Comparison of ENCODE assay signal across 7 cellular contexts in the genomic region with DNA sequence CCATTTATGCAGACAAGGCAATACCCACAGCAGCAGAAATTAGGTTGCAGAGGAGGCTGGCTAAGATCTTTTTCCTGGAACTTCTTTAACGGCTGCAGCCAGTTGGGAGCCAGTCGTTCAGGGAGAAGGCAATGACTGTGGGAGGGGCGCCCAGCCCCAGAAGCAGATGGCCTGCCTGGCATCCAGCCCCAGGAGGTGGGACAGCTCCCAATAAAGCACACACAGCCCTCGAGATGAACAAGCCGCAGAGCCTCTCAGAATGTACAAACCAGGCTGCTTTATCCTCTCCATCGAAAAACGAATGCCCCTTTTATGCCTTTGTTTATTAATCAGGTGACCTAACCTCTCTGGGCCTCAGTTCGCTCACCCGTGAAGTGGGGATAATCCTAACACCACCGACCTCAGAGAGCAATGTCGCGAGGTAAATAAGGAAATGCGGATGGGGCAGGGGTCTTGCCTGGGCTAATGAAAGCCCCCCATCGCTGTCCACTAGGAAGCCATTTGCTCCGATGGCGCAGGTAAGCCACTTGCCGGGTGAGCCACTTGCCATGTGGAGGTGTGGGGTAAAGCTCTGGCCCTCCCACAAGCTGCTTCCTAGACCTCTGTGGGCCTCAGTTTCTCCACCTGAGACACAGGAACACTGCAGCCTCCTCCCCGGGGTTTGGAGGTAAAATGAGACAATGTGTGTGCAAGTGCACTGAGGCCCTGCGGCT. TPM values are rescaled to one million over a fixed set of nuclear protein-coding genes. Genes with fewer than 3 reads are reported as not detected.
DNase-seq lines count a peak whose midpoint lies in the region; ATAC-seq lines count a peak whose summit lies in the region.

No MANE protein-coding gene starts in this region.

- H2AK5ac ChIP-seq in mesenchymal stem cell (ENCODE audit: low read length, severe bottlenecking) = peak overlapping the region; percentile 13

- no peak overlapping the region for H4K8ac ChIP-seq in mesenchymal stem cell (ENCODE audit: low read length)

- DNase-seq in NCI-H2029 (lab: John Stamatoyannopoulos, UW) = peak; percentile 96
- DNase-seq in caudate nucleus (lab: John Stamatoyannopoulos, UW) = peak in 43 of 61 donors; percentile 5 to 94 (median 44)
- DNase-seq in mesenchymal stem cell = no peak
- no peak for DNase-seq in T-helper 9 cell
- DNase-seq in GM19238 (ENCODE audit: insufficient read length, low spot score) = no peak

- H3K23ac ChIP-seq in mesenchymal stem cell (ENCODE audit: low read length in 2 of 2) = no peak overlapping the region

- no peak overlapping the region for H2BK12ac ChIP-seq in mesenchymal stem cell (ENCODE audit: low read length in 2 of 2)

- H3K4me3 ChIP-seq in mesenchymal stem cell (ENCODE audit: insufficient read depth in 1 of 2, low read depth in 1 of 2, low read length in 2 of 2) (no peak overlapping the region), urinary bladder (ENCODE audit: low read depth, low read length) (no peak overlapping the region)

- H3K9ac ChIP-seq in mesenchymal stem cell (ENCODE audit: low read length) = peak overlapping the region; percentile 63

- no peak overlapping the region for H2BK15ac ChIP-seq in mesenchymal stem cell (ENCODE audit: low read depth, poor library complexity, severe bottlenecking)

- H4K91ac ChIP-seq in mesenchymal stem cell (ENCODE audit: low read length) = peak overlapping the region; percentile 52

- no peaks in the 10 kb centered on the region for H3K9me3 ChIP-seq in mesenchymal stem cell (ENCODE audit: control insufficient read depth, low read length)

- no peak overlapping the region for H2BK5ac ChIP-seq in mesenchymal stem cell (ENCODE audit: low read depth, low read length, poor library complexity, severe bottlenecking)

- H3K4me1 ChIP-seq in mesenchymal stem cell (ENCODE audit: control insufficient read depth, insufficient read depth, low read depth, low read length) (peaks cover 62% of the 10 kb centered on the region), urinary bladder (ENCODE audit: insufficient read depth) (no peaks in the 10 kb centered on the region)

- H3K4ac ChIP-seq in mesenchymal stem cell (ENCODE audit: low read depth in 1 of 2, low read length in 2 of 2) = peak overlapping the region in 1 of 2 experiments; percentile 35

- no peak overlapping the region for H3K14ac ChIP-seq in mesenchymal stem cell (ENCODE audit: low read length in 2 of 2)

- H3K27ac ChIP-seq in caudate nucleus (ENCODE audit: low read depth, low read length) (peak overlapping the region; percentile 48), mesenchymal stem cell (ENCODE audit: low read length, poor library complexity, severe bottlenecking) (no peak overlapping the region), urinary bladder (ENCODE audit: low read depth) (peak overlapping the region; percentile 76)

- no peaks in the 10 kb centered on the region for H3K27me3 ChIP-seq in mesenchymal stem cell (ENCODE audit: control insufficient read depth in 1 of 2, insufficient read depth in 1 of 2, low read length in 2 of 2)

- 83% methylated on average over 19 of the region's 19 CpGs for WGBS in mesenchymal stem cell
- 36% methylated on average over 19 of the region's 19 CpGs for WGBS in urinary bladder

- no peak overlapping the region for H3K4me2 ChIP-seq in mesenchymal stem cell (ENCODE audit: low read length, poor library complexity, severe bottlenecking)

- H3K79me1 ChIP-seq in mesenchymal stem cell (replicated peaks; ENCODE audit: low read length, poor library complexity, severe bottlenecking) = peaks cover 43% of the 10 kb centered on the region

- H3K18ac ChIP-seq in mesenchymal stem cell (ENCODE audit: low read depth in 1 of 2, low read length in 2 of 2) = peak overlapping the region in 1 of 2 experiments; percentile 14

- H2BK120ac ChIP-seq in mesenchymal stem cell (ENCODE audit: low read depth, low read length) = no peak overlapping the region

- H3K36me3 ChIP-seq in mesenchymal stem cell (ENCODE audit: control insufficient read depth in 1 of 2, insufficient read depth in 2 of 2, low read depth in 1 of 2, low read length in 2 of 2) (peaks cover 0 to 42% of the 10 kb centered on the region in 2 experiments), urinary bladder (ENCODE audit: insufficient read depth) (no peaks in the 10 kb centered on the region)

- no peak overlapping the region for H2AFZ ChIP-seq in mesenchymal stem cell (ENCODE audit: low read depth, low read length)

- no peak for ATAC-seq in GM21528 (IDR thresholded peaks at IDR 0.05; ENCODE audit: low FRiP score, unreplicated experiment)

RNA-seq across cellular contexts. Expression of a gene that starts 35.8 kb away (rescaled TPM):
- polyA plus RNA-seq in mesenchymal stem cell (2013, experiment 1 of 2) = 81.2 TPM
- polyA plus RNA-seq in mesenchymal stem cell (2013, experiment 2 of 2) = 81.4 TPM
- total RNA-seq in urinary bladder = 23.4 TPM
- polyA plus RNA-seq in urinary bladder = 83.0 TPM

Comparison
In these comparisons a context has a peak if more than half of its experiments do, and no peak if none do; other contexts are left out.
1. DNase-seq: peak in NCI-H2029 (single experiment) and caudate nucleus (43 of 61); none in mesenchymal stem cell (single experiment), T-helper 9 cell (single experiment) and GM19238 (single experiment).